ENCODE assay signal across 31 cellular contexts in the genomic region with DNA sequence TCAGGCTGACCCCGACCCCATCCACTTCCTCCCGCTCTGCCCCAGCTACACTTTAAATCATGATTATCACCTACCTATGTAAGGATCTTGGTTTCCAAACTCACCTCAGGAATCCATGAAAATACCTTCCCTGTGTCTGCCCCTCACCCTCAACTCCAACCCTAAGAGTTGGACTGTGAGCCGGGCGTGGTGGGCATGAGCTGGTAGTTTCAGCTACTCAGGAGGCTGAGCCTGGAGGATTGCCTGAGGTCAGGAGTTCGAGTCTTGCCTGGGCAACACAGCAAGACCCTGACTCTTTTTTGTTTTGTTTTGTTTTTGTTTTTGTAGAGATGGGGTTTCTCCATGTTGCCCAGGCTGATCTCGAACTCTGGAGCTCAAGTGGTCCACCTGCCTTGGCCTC.
"Had no signal": no experiment of that assay in that cellular context is flagged by ENCODE, and none has a peak within 500 bp of the region (broad histone marks: within the 10 kb centered on the region; RNA-seq: fewer than 3 reads in every experiment).

No MANE protein-coding gene starts in this region.

- H3K9me3 ChIP-seq: neutrophil, ovary, psoas muscle, right lobe of liver, sigmoid colon, suprapubic skin, testis, tibial artery, transverse colon, upper lobe of right lung, uterus had no signal

- H3K27ac Mint-ChIP-seq: naive thymus-derived CD8-positive, alpha-beta T cell; natural killer cell treated with Interleukin-12 subunit alpha and Interleukin-12 subunit beta and Interleukin-15 and Interleukin-18, amount 100 ng/mL, for 72 hours; nephron progenitor cell; progenitor cell of endocrine pancreas; stimulated activated memory B cell treated with anti-CD40 and anti-IgM and Interleukin-4, amounts not matched to agents 10 μg/mL and 1 μg/mL and 100 μg/mL, for 72 hours; stimulated activated naive CD8-positive, alpha-beta T cell treated with anti-CD3 and anti-CD28 coated beads, Interleukin-15, amount 100 ng/mL, for 72 hours; type B pancreatic cell had no signal

- FAIRE-seq: small intestine had no signal

- H3K36me3 ChIP-seq: neutrophil, ovary, right lobe of liver, sigmoid colon, suprapubic skin, tibial artery, transverse colon, upper lobe of right lung, uterus had no signal

- DNase-seq: naive thymus-derived CD8-positive, alpha-beta T cell; nephron progenitor cell; nucleus accumbens; ovary; posterior cingulate gyrus; psoas muscle; right cardiac atrium; right lobe of liver; sigmoid colon; small intestine; stimulated activated CD4-positive, alpha-beta T cell treated with anti-CD3 and anti-CD28 coated beads, Interleukin-15, amount 100 ng/mL, for 24 hours; stimulated activated CD4-positive, alpha-beta T cell treated with anti-CD3 and anti-CD28 coated beads, Interleukin-2, amount 100 ng/mL, for 24 hours; stimulated activated CD4-positive, alpha-beta T cell treated with anti-CD3 and anti-CD28 coated beads, Interleukin-2, amount 100 ng/mL, for 48 hours; stimulated activated CD4-positive, alpha-beta T cell treated with anti-CD3 and anti-CD28 coated beads, Interleukin-4, amount 100 ng/mL, for 24 hours; stimulated activated naive CD4-positive, alpha-beta T cell; stimulated activated naive CD8-positive, alpha-beta T cell treated with anti-CD3 and anti-CD28 coated beads, Interleukin-15, amount 100 ng/mL, for 72 hours; stimulated activated naive CD8-positive, alpha-beta T cell treated with anti-CD3 and anti-CD28 coated beads, Interleukin-15, Interleukin-2, amounts not matched to agents 100 U/mL and 50 U/mL, for 24 hours; substantia nigra; testis; transverse colon; upper lobe of right lung; uterus had no signal

- H3K9me3 Mint-ChIP-seq: naive thymus-derived CD8-positive, alpha-beta T cell; natural killer cell treated with Interleukin-12 subunit alpha and Interleukin-12 subunit beta and Interleukin-15 and Interleukin-18, amount 100 ng/mL, for 72 hours; nephron progenitor cell; neural crest cell; stimulated activated memory B cell treated with anti-CD40 and anti-IgM and Interleukin-4, amounts not matched to agents 10 μg/mL and 1 μg/mL and 100 μg/mL, for 72 hours; stimulated activated naive CD8-positive, alpha-beta T cell treated with anti-CD3 and anti-CD28 coated beads, Interleukin-15, amount 100 ng/mL, for 72 hours; type B pancreatic cell had no signal

- H2AFZ ChIP-seq: parathyroid adenoma had no signal

- H3K4me1 ChIP-seq: parathyroid adenoma, right lobe of liver, sigmoid colon, suprapubic skin, testis, transverse colon, upper lobe of right lung, uterus had no signal

- H3K36me3 Mint-ChIP-seq: naive thymus-derived CD8-positive, alpha-beta T cell; natural killer cell treated with Interleukin-12 subunit alpha and Interleukin-12 subunit beta and Interleukin-15 and Interleukin-18, amount 100 ng/mL, for 72 hours; stimulated activated memory B cell treated with anti-CD40 and anti-IgM and Interleukin-4, amounts not matched to agents 10 μg/mL and 1 μg/mL and 100 μg/mL, for 72 hours; type B pancreatic cell had no signal

- H3K27ac ChIP-seq: neutrophil, ovary, parathyroid adenoma, psoas muscle, right lobe of liver, sigmoid colon, suprapubic skin, testis, tibial artery, transverse colon, upper lobe of right lung, uterus had no signal

- H3K4me3 ChIP-seq: ovary, psoas muscle, right lobe of liver, sigmoid colon, suprapubic skin, testis, tibial artery, transverse colon, upper lobe of right lung, uterus had no signal

- H3K79me2 ChIP-seq: parathyroid adenoma had no signal

- ATAC-seq: naive thymus-derived CD8-positive, alpha-beta T cell; psoas muscle; right cardiac atrium; right lobe of liver; stimulated activated memory B cell treated with anti-CD40 and anti-IgM and Interleukin-4, amounts not matched to agents 10 μg/mL and 1 μg/mL and 100 μg/mL, for 72 hours; stimulated activated naive CD8-positive, alpha-beta T cell treated with anti-CD3 and anti-CD28 coated beads, Interleukin-15, amount 100 ng/mL, for 72 hours; stimulated activated naive CD8-positive, alpha-beta T cell treated with anti-CD3 and anti-CD28 coated beads, Interleukin-15, Interleukin-2, amounts not matched to agents 100 U/mL and 50 U/mL, for 24 hours had no signal

- H3K4me3 Mint-ChIP-seq: naive thymus-derived CD8-positive, alpha-beta T cell; natural killer cell treated with Interleukin-12 subunit alpha and Interleukin-12 subunit beta and Interleukin-15 and Interleukin-18, amount 100 ng/mL, for 72 hours; nephron progenitor cell; neural crest cell; stimulated activated memory B cell treated with anti-CD40 and anti-IgM and Interleukin-4, amounts not matched to agents 10 μg/mL and 1 μg/mL and 100 μg/mL, for 72 hours; stimulated activated naive CD8-positive, alpha-beta T cell treated with anti-CD3 and anti-CD28 coated beads, Interleukin-15, amount 100 ng/mL, for 72 hours; type B pancreatic cell had no signal

- H3K9ac ChIP-seq: parathyroid adenoma had no signal

- H3K4me1 Mint-ChIP-seq: neural crest cell had no signal

- H3K27me3 ChIP-seq: ovary, right lobe of liver, sigmoid colon, testis, transverse colon, upper lobe of right lung, uterus had no signal
